In the genomic region with DNA sequence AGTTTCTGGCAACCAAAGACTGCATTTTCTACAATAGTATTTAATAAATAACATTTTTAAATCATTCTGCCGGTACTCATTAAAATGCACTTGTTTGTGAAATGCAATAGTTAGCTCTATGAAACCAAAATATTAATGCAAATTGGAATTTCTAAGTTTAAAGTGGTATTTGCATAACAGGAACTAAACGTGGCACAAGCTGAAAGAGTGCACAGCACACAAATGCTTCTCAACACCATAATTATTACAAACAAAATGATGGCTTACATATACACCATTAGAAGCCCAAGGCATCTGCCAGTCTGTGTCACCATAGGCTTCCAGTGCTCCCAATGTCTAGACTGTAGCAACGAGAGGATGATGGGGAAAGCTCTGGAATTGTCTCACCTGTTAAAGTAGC, we compare ENCODE assay signal across 15 cellular contexts.
A peak's percentile ranks its signal among the peaks of the same experiment; 100 is the strongest.
DNase-seq lines count a peak whose midpoint lies in the region; ATAC-seq, FAIRE-seq and TF ChIP-seq lines count a peak whose summit lies in the region.
"Had no signal": no experiment of that assay in that cellular context is flagged by ENCODE, and none has a peak within 500 bp of the region (broad histone marks: within the 10 kb centered on the region; RNA-seq: fewer than 3 reads in every experiment).

No MANE protein-coding gene starts in this region.

- no peaks in the 10 kb centered on the region for H4K20me1 ChIP-seq in PC-9 (ENCODE audit: insufficient read depth)

- BruUV-seq in PC-9 (replicated peaks; lab: Mats Ljungman, UMichigan) = no TSS peak

- no peaks in the 10 kb centered on the region for H3K79me2 ChIP-seq in PC-9 (ENCODE audit: low read depth)

- H3K4me1 ChIP-seq in PC-9 (replicated peaks; ENCODE audit: insufficient read depth) (no peaks in the 10 kb centered on the region), upper lobe of right lung (peaks cover 13% of the 10 kb centered on the region)

- H3K4me2 ChIP-seq in PC-9 = no peak overlapping the region

- H2AFZ ChIP-seq in PC-9 = no peak overlapping the region

- peak; percentile 55 for ATAC-seq in HG02678 (IDR thresholded peaks at IDR 0.05; ENCODE audit: unreplicated experiment)
- ATAC-seq in HG03442 (IDR thresholded peaks at IDR 0.05; ENCODE audit: unreplicated experiment) = peak; percentile 39
- ATAC-seq in upper lobe of right lung = no peak

- no peaks in the 10 kb centered on the region for H3F3A ChIP-seq in PC-9 (ENCODE audit: insufficient read depth, low read depth)

- peak; percentile 30 for TF ChIP-seq POLR2A in GM19099 (IDR thresholded peaks at IDR 0.05; ENCODE audit: extremely low read depth, insufficient read length, low read depth)

- peak overlapping the region; percentile 25 for H3K4me3 ChIP-seq in GM06990 (replicated peaks; ENCODE audit: low read depth, low read length)
- H3K4me3 ChIP-seq in PC-9 = no peak overlapping the region
- no peak overlapping the region for H3K4me3 ChIP-seq in upper lobe of right lung

- TF ChIP-seq CTCF in GM06990 (IDR thresholded peaks at IDR 0.05; ENCODE audit: insufficient read depth, low read length, poor library complexity, severe bottlenecking) = no peak
- no peak for TF ChIP-seq CTCF in PC-9 (conservative IDR thresholded peaks at IDR 0.05)
- TF ChIP-seq CTCF in upper lobe of right lung (IDR thresholded peaks at IDR 0.05) = no peak

- CTCF ChIA-PET in PC-9 (lab: Charles Lee) = interaction anchor here (0.6 kb wide), 1 partner anchor 12 kb away, joined by 3 read pairs; no protein-coding TSS in a partner anchor

- POLR2A ChIA-PET in PC-9 (lab: Charles Lee; ENCODE audit: unreplicated experiment) = no interaction called here

- H3K36me3 ChIP-seq in GM06990 (ENCODE audit: control insufficient read depth, insufficient read depth, low read length) = no peaks in the 10 kb centered on the region; the same call in 1 of the 2 replicates
- no peaks in the 10 kb centered on the region for H3K36me3 ChIP-seq in PC-9 (ENCODE audit: low read depth)
- H3K36me3 ChIP-seq in upper lobe of right lung = no peaks in the 10 kb centered on the region

- FAIRE-seq in HTR-8/SVneo (lab: Jason Lieb, UNC) = no peak
- FAIRE-seq: keratinocyte had no signal

- DNase-seq in GM06990 (ENCODE audit: extremely low read depth, insufficient read length) = no peak
- no peak for DNase-seq in PC-9
- no peak for DNase-seq in HTR-8/SVneo (ENCODE audit: insufficient read length, low spot score)
- DNase-seq in upper lobe of right lung = no peak
- DNase-seq in COR-L47 (lab: John Stamatoyannopoulos, UW) = no peak
- DNase-seq: activated CD4-positive, alpha-beta T cell treated with anti-CD3 and anti-CD28 coated beads, Interleukin-2, amount 10 ng/mL, durations not matched to agents 24 days and 14 days; effector CD4-positive, alpha-beta T cell; foreskin fibroblast; IMR-90; NCI-H187; stimulated activated naive CD4-positive, alpha-beta T cell treated with Interleukin-2 at 50 U/mL for 16 hours had no signal

- H3K27ac ChIP-seq in PC-9 = no peak overlapping the region
- H3K27ac ChIP-seq in upper lobe of right lung = no peak overlapping the region

- no peaks in the 10 kb centered on the region for H3K9me2 ChIP-seq in PC-9 (ENCODE audit: insufficient read depth)

- intact Hi-C loops in PC-9 (cut with micrococcal nuclease; ENCODE audit: unreplicated experiment) (no loop called here), upper lobe of right lung (cut with DNase I) (no loop called here)

- no peaks in the 10 kb centered on the region for H3K27me3 ChIP-seq in GM06990 (replicated peaks; ENCODE audit: control insufficient read depth, insufficient read depth, low read length)
- no peaks in the 10 kb centered on the region for H3K27me3 ChIP-seq in PC-9 (ENCODE audit: insufficient read depth, low read depth)
- H3K27me3 ChIP-seq in upper lobe of right lung = no peaks in the 10 kb centered on the region

- H3K9me3 ChIP-seq in PC-9 (ENCODE audit: insufficient read depth, low read depth) = no peaks in the 10 kb centered on the region
- H3K9me3 ChIP-seq in upper lobe of right lung = no peaks in the 10 kb centered on the region
